In the genomic region with DNA sequence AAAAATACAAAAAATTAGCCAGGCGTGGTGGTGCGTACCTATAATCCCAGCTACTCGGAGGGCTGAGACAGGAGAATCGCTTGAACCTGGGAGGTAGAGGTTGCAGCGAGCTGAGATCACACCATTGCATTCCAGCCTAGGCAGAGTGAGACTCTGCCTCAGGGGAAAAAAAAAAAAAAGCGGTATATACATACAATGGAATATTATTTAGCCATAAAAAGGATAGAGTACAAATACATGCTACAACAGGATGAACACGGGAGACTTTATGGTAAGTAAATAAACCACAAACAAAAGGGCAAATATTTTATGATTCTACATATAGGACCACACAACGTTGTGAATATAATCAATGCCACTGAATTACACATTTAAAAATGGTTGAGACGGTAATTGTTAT, we compare ENCODE assay signal across 27 cellular contexts.
"Had no signal": no experiment of that assay in that cellular context is flagged by ENCODE, and none has a peak within 500 bp of the region (broad histone marks: within the 10 kb centered on the region; RNA-seq: fewer than 3 reads in every experiment).

No MANE protein-coding gene starts in this region.

- DNase-seq: stimulated activated CD4-positive, alpha-beta T cell treated with anti-CD3 and anti-CD28 coated beads, Interleukin-2, amount 100 ng/mL, for 48 hours; stimulated activated CD4-positive, alpha-beta T cell treated with anti-CD3 and anti-CD28 coated beads, Interleukin-4, amount 100 ng/mL, for 1 hour; stimulated activated CD4-positive, alpha-beta T cell treated with anti-CD3 and anti-CD28 coated beads, Interleukin-4, amount 100 ng/mL, for 24 hours; stimulated activated CD4-positive, alpha-beta T cell treated with anti-CD3 and anti-CD28 coated beads, Interleukin-4, amount 100 ng/mL, for 4 hours; stimulated activated CD8-positive, alpha-beta memory T cell treated with anti-CD3 and anti-CD28 coated beads, Interleukin-4, amount 100 ng/mL, for 48 hours; stimulated activated naive B cell treated with anti-CD40 and anti-IgM and Interleukin-4, amounts not matched to agents 10 μg/mL and 1 μg/mL and 100 μg/mL, for 72 hours; stimulated activated naive CD4-positive, alpha-beta T cell; stimulated activated naive CD4-positive, alpha-beta T cell treated with Interleukin-2 at 50 U/mL for 16 hours; stimulated activated naive CD8-positive, alpha-beta T cell treated with anti-CD3 and anti-CD28 coated beads, Interleukin-15, amount 100 ng/mL, for 72 hours; stimulated activated naive CD8-positive, alpha-beta T cell treated with anti-CD3 and anti-CD28 coated beads, Interleukin-15, Interleukin-2, amounts not matched to agents 100 U/mL and 50 U/mL, for 24 hours; stomach; substantia nigra; testis; thyroid gland; tibial artery; transverse colon; upper lobe of left lung; upper lobe of right lung; uterus had no signal

- ATAC-seq: stimulated activated effector memory CD8-positive, alpha-beta T cell treated with anti-CD3 and anti-CD28 coated beads, Interleukin-12 subunit alpha, Interleukin-12 subunit beta, amount 100 ng/mL, for 72 hours; stimulated activated memory B cell treated with anti-CD40 and anti-IgM and Interleukin-4, amounts not matched to agents 10 μg/mL and 1 μg/mL and 100 μg/mL, for 72 hours; stimulated activated naive B cell treated with anti-CD40 and anti-IgM and Interleukin-4, amounts not matched to agents 10 μg/mL and 1 μg/mL and 100 μg/mL, for 72 hours; stimulated activated naive CD8-positive, alpha-beta T cell treated with anti-CD3 and anti-CD28 coated beads, Interleukin-15, amount 100 ng/mL, for 72 hours; stimulated activated naive CD8-positive, alpha-beta T cell treated with anti-CD3 and anti-CD28 coated beads, Interleukin-15, Interleukin-2, amounts not matched to agents 100 U/mL and 50 U/mL, for 24 hours; upper lobe of right lung had no signal

- H3K36me3 Mint-ChIP-seq: stimulated activated effector memory CD8-positive, alpha-beta T cell treated with anti-CD3 and anti-CD28 coated beads, Interleukin-12 subunit alpha, Interleukin-12 subunit beta, amount 100 ng/mL, for 72 hours had no signal

- H3K27me3 Mint-ChIP-seq: stimulated activated memory B cell treated with anti-CD40 and anti-IgM and Interleukin-4, amounts not matched to agents 10 μg/mL and 1 μg/mL and 100 μg/mL, for 72 hours; stimulated activated naive B cell treated with anti-CD40 and anti-IgM and Interleukin-4, amounts not matched to agents 10 μg/mL and 1 μg/mL and 100 μg/mL, for 72 hours; stimulated activated naive CD8-positive, alpha-beta T cell treated with anti-CD3 and anti-CD28 coated beads, Interleukin-15, amount 100 ng/mL, for 72 hours; stimulated activated naive CD8-positive, alpha-beta T cell treated with anti-CD3 and anti-CD28 coated beads, Interleukin-15, Interleukin-2, amounts not matched to agents 100 ng/mL and 50 ng/mL, for 24 hours; type B pancreatic cell had no signal

- H3K36me3 ChIP-seq: stomach, suprapubic skin, thoracic aorta, thyroid gland, tibial artery, transverse colon, upper lobe of left lung, upper lobe of right lung, uterus, vagina had no signal

- H3K4me3 Mint-ChIP-seq: stimulated activated effector memory CD8-positive, alpha-beta T cell treated with anti-CD3 and anti-CD28 coated beads, Interleukin-12 subunit alpha, Interleukin-12 subunit beta, amount 100 ng/mL, for 72 hours; stimulated activated memory B cell treated with anti-CD40 and anti-IgM and Interleukin-4, amounts not matched to agents 10 μg/mL and 1 μg/mL and 100 μg/mL, for 72 hours; stimulated activated naive B cell treated with anti-CD40 and anti-IgM and Interleukin-4, amounts not matched to agents 10 μg/mL and 1 μg/mL and 100 μg/mL, for 72 hours; stimulated activated naive CD8-positive, alpha-beta T cell treated with anti-CD3 and anti-CD28 coated beads, Interleukin-15, amount 100 ng/mL, for 72 hours; stimulated activated naive CD8-positive, alpha-beta T cell treated with anti-CD3 and anti-CD28 coated beads, Interleukin-15, Interleukin-2, amounts not matched to agents 100 ng/mL and 50 ng/mL, for 24 hours; type B pancreatic cell had no signal

- H3K27ac ChIP-seq: stomach, suprapubic skin, testis, thoracic aorta, thyroid gland, tibial artery, tibial nerve, transverse colon, upper lobe of left lung, upper lobe of right lung, uterus, vagina had no signal

- H3K9me3 ChIP-seq: stomach, suprapubic skin, testis, thoracic aorta, thyroid gland, tibial artery, tibial nerve, transverse colon, upper lobe of left lung, upper lobe of right lung, uterus, vagina had no signal

- H3K4me3 ChIP-seq: stomach, suprapubic skin, testis, thoracic aorta, thyroid gland, tibial artery, tibial nerve, transverse colon, upper lobe of left lung, upper lobe of right lung, uterus, vagina had no signal

- H3K27me3 ChIP-seq: stomach, suprapubic skin, testis, thyroid gland, tibial artery, tibial nerve, transverse colon, upper lobe of left lung, upper lobe of right lung, uterus, vagina had no signal

- H3K27ac Mint-ChIP-seq: stimulated activated effector memory CD8-positive, alpha-beta T cell treated with anti-CD3 and anti-CD28 coated beads, Interleukin-12 subunit alpha, Interleukin-12 subunit beta, amount 100 ng/mL, for 72 hours; stimulated activated memory B cell treated with anti-CD40 and anti-IgM and Interleukin-4, amounts not matched to agents 10 μg/mL and 1 μg/mL and 100 μg/mL, for 72 hours; stimulated activated naive B cell treated with anti-CD40 and anti-IgM and Interleukin-4, amounts not matched to agents 10 μg/mL and 1 μg/mL and 100 μg/mL, for 72 hours; stimulated activated naive CD8-positive, alpha-beta T cell treated with anti-CD3 and anti-CD28 coated beads, Interleukin-15, amount 100 ng/mL, for 72 hours; stimulated activated naive CD8-positive, alpha-beta T cell treated with anti-CD3 and anti-CD28 coated beads, Interleukin-15, Interleukin-2, amounts not matched to agents 100 ng/mL and 50 ng/mL, for 24 hours; type B pancreatic cell had no signal

- H3K9me3 Mint-ChIP-seq: stimulated activated effector memory CD8-positive, alpha-beta T cell treated with anti-CD3 and anti-CD28 coated beads, Interleukin-12 subunit alpha, Interleukin-12 subunit beta, amount 100 ng/mL, for 72 hours; stimulated activated naive CD8-positive, alpha-beta T cell treated with anti-CD3 and anti-CD28 coated beads, Interleukin-15, Interleukin-2, amounts not matched to agents 100 ng/mL and 50 ng/mL, for 24 hours; type B pancreatic cell had no signal
